23 cellular contexts compared by ENCODE assay signal in genomic region chr17:9158545-9159452, GRCh38.
DNase-seq lines count a peak whose midpoint lies in the region; ATAC-seq and FAIRE-seq lines count a peak whose summit lies in the region.
"Had no signal": no experiment of that assay in that cellular context is flagged by ENCODE, and none has a peak within 500 bp of the region (broad histone marks: within the 10 kb centered on the region; RNA-seq: fewer than 3 reads in every experiment).

No MANE protein-coding gene starts in this region.

- H3K27me3 Mint-ChIP-seq in activated T-helper 17 cell treated with anti-CD3 and anti-CD28 coated beads, Interleukin-2, amount 50 U/mL, for 72 hours, result peaks cover 3% of the 10 kb centered on the region

- 73 to 75% methylated on average over 6 of the region's 6 CpGs for WGBS in esophagus, 2 donors
- WGBS in small intestine, 3 donors, result 50 to 67% (median 62%) methylated on average over 6 of the region's 6 CpGs

- no peaks in the 10 kb centered on the region for H3K9me3 Mint-ChIP-seq in activated T-helper 17 cell treated with anti-CD3 and anti-CD28 coated beads, Interleukin-2, amount 50 U/mL, for 72 hours

- H3K4me1 ChIP-seq in esophagus (ENCODE audit: control insufficient read depth in 2 of 2, insufficient read depth in 2 of 2, low read length in 1 of 2), result peaks cover 7 to 9% of the 10 kb centered on the region in 2 donors
- H3K4me1 ChIP-seq in small intestine (ENCODE audit: control insufficient read depth in 2 of 2, insufficient read depth in 1 of 2, low read depth in 1 of 2, low read length in 1 of 2), result peaks cover 0 to 6% of the 10 kb centered on the region in 2 donors
- H3K4me1 ChIP-seq: BLaER1 had no signal

- peak overlapping the region; percentile 11 to 57 for H3K27ac ChIP-seq in esophagus (ENCODE audit: low read depth in 2 of 2, low read length in 1 of 2)
- H3K27ac ChIP-seq in small intestine (ENCODE audit: low read depth in 1 of 2, low read length in 1 of 2), result peak overlapping the region in 1 of 2 donors; percentile 37
- H3K27ac ChIP-seq: BLaER1 had no signal

- H3K36me3 Mint-ChIP-seq in activated T-helper 17 cell treated with anti-CD3 and anti-CD28 coated beads, Interleukin-2, amount 50 U/mL, for 72 hours (ENCODE audit: low read depth), result no peaks in the 10 kb centered on the region
- H3K36me3 Mint-ChIP-seq: CD8-positive, alpha-beta T cell had no signal

- H3K4me1 Mint-ChIP-seq in activated T-helper 17 cell treated with anti-CD3 and anti-CD28 coated beads, Interleukin-2, amount 50 U/mL, for 72 hours, result no peaks in the 10 kb centered on the region

- FAIRE-seq in small intestine (lab: Jason Lieb, UNC), result no peak

- no peak for ATAC-seq in activated T-helper 17 cell treated with anti-CD3 and anti-CD28 coated beads, Interleukin-2, amount 50 U/mL, for 72 hours (replicated peaks)
- ATAC-seq in HG02610 (IDR thresholded peaks at IDR 0.05; ENCODE audit: unreplicated experiment), result no peak
- ATAC-seq: CD8-positive, alpha-beta T cell; GM23338; HCT116 had no signal

- no peak overlapping the region for H3K27ac Mint-ChIP-seq in activated T-helper 17 cell treated with anti-CD3 and anti-CD28 coated beads, Interleukin-2, amount 50 U/mL, for 72 hours
- H3K27ac Mint-ChIP-seq: CD8-positive, alpha-beta T cell; GM23338 had no signal

- no peak overlapping the region for H3K4me3 Mint-ChIP-seq in activated T-helper 17 cell treated with anti-CD3 and anti-CD28 coated beads, Interleukin-2, amount 50 U/mL, for 72 hours
- H3K4me3 Mint-ChIP-seq: CD8-positive, alpha-beta T cell; GM23338 had no signal

- no peaks in the 10 kb centered on the region; the same call in 1 of the 2 replicates for H3K9me3 ChIP-seq in MG63
- H3K9me3 ChIP-seq in esophagus (ENCODE audit: control insufficient read depth in 2 of 2, insufficient read depth in 1 of 2, low read depth in 1 of 2, low read length in 1 of 2), result no peaks in the 10 kb centered on the region
- H3K9me3 ChIP-seq in small intestine (ENCODE audit: control insufficient read depth, low read depth), result no peaks in the 10 kb centered on the region

- no peak overlapping the region for H3K4me3 ChIP-seq in MG63
- H3K4me3 ChIP-seq in esophagus (ENCODE audit: low read depth in 1 of 2, low read length in 2 of 2), result no peak overlapping the region
- no peak overlapping the region for H3K4me3 ChIP-seq in small intestine (ENCODE audit: low read depth in 1 of 2, low read length in 2 of 2)
- H3K4me3 ChIP-seq: BLaER1, GM23338 had no signal

- H3K36me3 ChIP-seq in MG63 (no peaks in the 10 kb centered on the region), esophagus (ENCODE audit: control insufficient read depth in 2 of 2, insufficient read depth in 2 of 2, low read length in 1 of 2) (no peaks in the 10 kb centered on the region), small intestine (ENCODE audit: control insufficient read depth in 2 of 2, insufficient read depth in 2 of 2, low read length in 2 of 2) (no peaks in the 10 kb centered on the region)
- H3K36me3 ChIP-seq: BLaER1 had no signal

- H3K27me3 ChIP-seq in MG63 (no peaks in the 10 kb centered on the region), esophagus (ENCODE audit: control insufficient read depth in 1 of 2, insufficient read depth in 2 of 2, low read length in 2 of 2) (no peaks in the 10 kb centered on the region), small intestine (ENCODE audit: control insufficient read depth in 2 of 2, insufficient read depth in 2 of 2, low read length in 2 of 2) (no peaks in the 10 kb centered on the region)
- H3K27me3 ChIP-seq: BLaER1 had no signal

- DNase-seq in MG63 (peak; percentile 13), kidney tubule cell (ENCODE audit: low spot score) (peak; percentile 6), small intestine (peak; percentile 51), epidermal melanocyte (ENCODE audit: insufficient read length, low spot score) (no peak), mesenteric fat pad (ENCODE audit: low spot score) (no peak)
- DNase-seq: Calu3; CD8-positive, alpha-beta T cell; GF-D8; KG1; NCI-H1417 treated with DMSO at 0.1 percent for 48 hours; NCI-H187 treated with DMSO at 0.1 percent for 48 hours; NCI-H2227 treated with DMSO at 0.1 percent for 48 hours; NCI-H510A treated with DMSO at 0.1 percent for 48 hours; NCI-H82; OCI-M1; RPMI8226; SHP77 treated with DMSO at 0.1 percent for 48 hours had no signal

Comparison
In these comparisons a context has a peak if more than half of its experiments do, and no peak if none do; other contexts are left out.
1. DNase-seq: peak in MG63 (single experiment), kidney tubule cell (single experiment) and small intestine (single experiment); none in epidermal melanocyte (single experiment) and mesenteric fat pad (single experiment).